In the genomic region with DNA sequence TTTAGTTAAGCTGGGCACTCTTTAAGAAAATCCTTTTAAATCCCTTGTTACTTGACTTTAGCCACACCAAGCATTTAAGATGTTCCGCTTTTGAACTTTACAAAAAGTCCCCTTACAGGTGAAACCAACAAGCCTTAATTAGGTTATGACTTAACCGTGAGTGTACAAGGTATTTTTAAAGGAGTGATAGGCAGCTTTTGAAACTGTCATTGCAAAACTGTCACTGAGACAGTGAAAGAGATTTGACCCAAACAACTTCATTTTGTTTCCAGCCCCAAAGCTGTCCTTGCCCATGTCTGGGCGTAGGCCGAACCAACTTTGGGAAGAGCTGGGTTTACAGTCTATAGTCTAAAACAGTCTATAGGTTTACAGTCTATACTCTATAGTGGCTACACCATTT, we compare ENCODE assay signal across 16 cellular contexts.
DNase-seq lines count a peak whose midpoint lies in the region; ATAC-seq, FAIRE-seq and TF ChIP-seq lines count a peak whose summit lies in the region.
"Had no signal": no experiment of that assay in that cellular context is flagged by ENCODE, and none has a peak within 500 bp of the region (broad histone marks: within the 10 kb centered on the region; RNA-seq: fewer than 3 reads in every experiment).

No MANE protein-coding gene starts in this region.

- H3K9ac ChIP-seq in OCI-LY1 (ENCODE audit: low read length), result peak overlapping the region; percentile 58

- H3F3A ChIP-seq in OCI-LY1 (ENCODE audit: insufficient read depth, low read length), result no peaks in the 10 kb centered on the region

- H3K4me1 ChIP-seq in OCI-LY1 (ENCODE audit: insufficient read depth, low read length, severe bottlenecking), result peaks cover 31% of the 10 kb centered on the region
- H3K4me1 ChIP-seq: foreskin keratinocyte had no signal

- peak overlapping the region; percentile 88 for H3K27ac ChIP-seq in OCI-LY1 (ENCODE audit: low read depth, low read length, poor library complexity, severe bottlenecking)
- H3K27ac ChIP-seq in caudate nucleus (ENCODE audit: low read depth, low read length), result no peak overlapping the region
- H3K27ac ChIP-seq: foreskin keratinocyte, SJCRH30 had no signal

- H3K9me2 ChIP-seq in OCI-LY1 (ENCODE audit: low read depth, low read length), result no peaks in the 10 kb centered on the region

- peak overlapping the region; percentile 39 for H3K4me3 ChIP-seq in OCI-LY1 (ENCODE audit: low read depth, low read length, poor library complexity, severe bottlenecking)
- H3K4me3 ChIP-seq: SJCRH30 had no signal

- no peaks in the 10 kb centered on the region for H3K79me2 ChIP-seq in OCI-LY1 (ENCODE audit: insufficient read depth, low read length)

- H3K27me3 ChIP-seq in OCI-LY1 (ENCODE audit: insufficient read depth, low read length), result no peaks in the 10 kb centered on the region
- H3K27me3 ChIP-seq: foreskin keratinocyte, SJCRH30 had no signal

- FAIRE-seq in GM18507 (lab: Jason Lieb, UNC), result peak; percentile 88

- no peak overlapping the region for H2AFZ ChIP-seq in OCI-LY1 (ENCODE audit: low read length)

- ATAC-seq in GM19455 (IDR thresholded peaks at IDR 0.05; ENCODE audit: unreplicated experiment), result peak; percentile 56
- ATAC-seq in HG02798 (IDR thresholded peaks at IDR 0.05; ENCODE audit: poor library complexity, unreplicated experiment), result peak; percentile 77
- ATAC-seq in HG03095 (IDR thresholded peaks at IDR 0.05; ENCODE audit: unreplicated experiment), result no peak
- ATAC-seq: foreskin keratinocyte had no signal

- no peak for DNase-seq in GM18507 (ENCODE audit: extremely low spot score, insufficient read length, low read depth)
- no peak for DNase-seq in caudate nucleus (lab: John Stamatoyannopoulos, UW)
- DNase-seq in stimulated activated naive CD4-positive, alpha-beta T cell (lab: John Stamatoyannopoulos, UW), result no peak
- DNase-seq in NCI-H524 treated with DMSO at 0.1 percent for 48 hours (lab: John Stamatoyannopoulos, UW), result no peak
- DNase-seq: activated CD4-positive, alpha-beta T cell treated with anti-CD3 and anti-CD28 coated beads, Interleukin-2, amount 10 ng/mL, durations not matched to agents 7 days and 5 days; activated T-cell treated with anti-CD3 and anti-CD28 coated beads, Interleukin-2, amount 50 U/mL, for 24 hours; cerebellar nuclear complex; foreskin keratinocyte; H9; naive B cell; SJCRH30; T1000 had no signal

- H3K36me3 ChIP-seq in OCI-LY1 (ENCODE audit: insufficient read depth, low read length), result no peaks in the 10 kb centered on the region
- H3K36me3 ChIP-seq: SJCRH30 had no signal

- TF ChIP-seq CTCF in OCI-LY1 (IDR thresholded peaks at IDR 0.05; ENCODE audit: low read length), result no peak

- H4K20me1 ChIP-seq in OCI-LY1 (ENCODE audit: insufficient read depth, low read length), result no peaks in the 10 kb centered on the region

- 0 out of 2 replicates have a peak, but pooled peaks cover 2% of the 10 kb centered on the region for H3K9me3 ChIP-seq in OCI-LY1 (ENCODE audit: low read length)

- H3K4me2 ChIP-seq in OCI-LY1 (ENCODE audit: low read length), result peak overlapping the region; percentile 64
